In genomic region chr13:103757361-103757760, GRCh38 we compare ENCODE assay signal across 20 cellular contexts.
"Had no signal": no experiment of that assay in that cellular context is flagged by ENCODE, and none has a peak within 500 bp of the region (broad histone marks: within the 10 kb centered on the region; RNA-seq: fewer than 3 reads in every experiment).

No MANE protein-coding gene starts in this region.

- H3K36me3 Mint-ChIP-seq: natural killer cell had no signal

- H3K27me3 Mint-ChIP-seq: progenitor cell of endocrine pancreas had no signal

- ATAC-seq: foreskin keratinocyte, heart left ventricle, mucosa of descending colon, natural killer cell, pancreas, right cardiac atrium had no signal

- DNase-seq: colonic mucosa; dermis blood vessel endothelial cell; erythroblast; foreskin keratinocyte; heart left ventricle; hippocampal formation; kidney glomerular epithelial cell; mammary epithelial cell; mucosa of descending colon; natural killer cell; occipital lobe; pancreas; right cardiac atrium; small intestine; stimulated activated CD4-positive, alpha-beta T cell treated with anti-CD3 and anti-CD28 coated beads, Interleukin-12 subunit alpha, Interleukin-12 subunit beta, amount 100 ng/mL, for 4 hours; stimulated activated naive CD4-positive, alpha-beta T cell treated with Interleukin-2 at 50 U/mL for 16 hours; tibial artery; upper lobe of left lung; uterus had no signal

- H3K4me3 Mint-ChIP-seq: natural killer cell had no signal

- H3K4me1 Mint-ChIP-seq: natural killer cell had no signal

- H3K27ac Mint-ChIP-seq: natural killer cell, progenitor cell of endocrine pancreas had no signal
